ENCODE assay signal across 33 cellular contexts in the genomic region with DNA sequence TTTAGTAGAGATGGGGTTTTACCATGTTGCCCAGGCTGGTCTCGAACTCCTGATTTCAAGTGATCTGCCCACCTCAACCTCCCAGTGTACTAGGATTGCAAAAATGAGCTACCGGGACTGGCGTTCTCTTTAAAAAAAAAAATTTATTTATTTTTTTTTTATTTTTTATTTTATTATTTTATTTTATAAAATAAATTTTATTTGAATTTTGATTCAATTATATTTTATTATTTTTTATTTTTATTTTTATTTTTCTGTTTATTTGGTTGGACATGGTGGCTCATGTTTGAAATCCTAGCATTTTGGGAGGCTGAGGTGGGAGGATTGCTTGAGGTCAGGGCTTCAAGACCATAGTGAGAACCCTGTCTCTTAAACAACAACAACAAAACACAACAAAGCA.
"Had no signal": no experiment of that assay in that cellular context is flagged by ENCODE, and none has a peak within 500 bp of the region (broad histone marks: within the 10 kb centered on the region; RNA-seq: fewer than 3 reads in every experiment).

No MANE protein-coding gene starts in this region.

- DNase-seq: activated CD4-positive, alpha-beta memory T cell treated with anti-CD3 and anti-CD28 coated beads, Interleukin-2, amount 10 ng/mL, durations not matched to agents 7 days and 5 days; activated CD4-positive, alpha-beta T cell treated with anti-CD3 and anti-CD28 coated beads for 1 hour; activated CD4-positive, alpha-beta T cell treated with anti-CD3 and anti-CD28 coated beads for 36 hours; activated CD4-positive, alpha-beta T cell treated with anti-CD3 and anti-CD28 coated beads for 48 hours; activated CD4-positive, alpha-beta T cell treated with anti-CD3 and anti-CD28 coated beads, Interleukin-2, amount 10 ng/mL, durations not matched to agents 7 days and 5 days; activated CD4-positive, alpha-beta T cell treated with anti-CD3 and anti-CD28 coated beads, Interleukin-2, amount 50 U/mL, for 48 hours; activated CD4-positive, CD25-positive, alpha-beta regulatory T cell; activated CD8-positive, alpha-beta memory T cell treated with anti-CD3 and anti-CD28 coated beads for 24 hours; activated CD8-positive, alpha-beta memory T cell treated with anti-CD3 and anti-CD28 coated beads, Interleukin-2, amount 10 ng/mL, durations not matched to agents 7 days and 5 days; activated CD8-positive, alpha-beta memory T cell treated with anti-CD3 and anti-CD28 coated beads, Interleukin-2, amount 50 U/mL, for 48 hours; activated CD8-positive, alpha-beta T cell treated with anti-CD3 and anti-CD28 coated beads, Interleukin-2, amount 10 ng/mL, durations not matched to agents 7 days and 5 days; activated effector memory CD4-positive, alpha-beta T cell treated with anti-CD3 and anti-CD28 coated beads, Interleukin-2, amount 50 U/mL, for 16 hours; activated gamma-delta T cell treated with Interleukin-2 at 50 U/mL for 16 hours; activated naive CD4-positive, alpha-beta T cell; activated naive CD4-positive, alpha-beta T cell treated with anti-CD3 and anti-CD28 coated beads for 36 hours; activated naive CD4-positive, alpha-beta T cell treated with anti-CD3 and anti-CD28 coated beads, Interleukin-2, amount 50 U/mL, for 16 hours; activated naive CD8-positive, alpha-beta T cell treated with anti-CD3 and anti-CD28 coated beads for 36 hours; activated T-cell treated with anti-CD3 and anti-CD28 coated beads, Interleukin-2, amount 50 U/mL, for 1 hour; activated T-cell treated with anti-CD3 and anti-CD28 coated beads, Interleukin-2, amount 50 U/mL, for 4 hours; activated T-cell treated with anti-CD3 and anti-CD28 coated beads, Interleukin-2, amount 50 U/mL, for 72 hours; adrenal gland; amniotic stem cell; anterior cingulate cortex; caudate nucleus; cerebellar nuclear complex; T-helper 1 cell; T-helper 2 cell; T-helper 9 cell had no signal

- FAIRE-seq: bronchial epithelial cell, TTC549 had no signal

- ATAC-seq: activated CD4-positive, alpha-beta T cell treated with anti-CD3 and anti-CD28 coated beads for 36 hours; activated CD4-positive, CD25-positive, alpha-beta regulatory T cell treated with anti-CD3 and anti-CD28 coated beads, Interleukin-2, amount 50 U/mL, for 24 hours; activated CD8-positive, alpha-beta memory T cell treated with anti-CD3 and anti-CD28 coated beads, Interleukin-2, amount 10 ng/mL, durations not matched to agents 7 days and 5 days; activated CD8-positive, alpha-beta T cell treated with anti-CD3 and anti-CD28 coated beads, Interleukin-2, amount 10 ng/mL, durations not matched to agents 7 days and 5 days; activated naive CD4-positive, alpha-beta T cell treated with anti-CD3 and anti-CD28 coated beads, Interleukin-2, amount 50 U/mL, for 72 hours; activated T-cell treated with anti-CD3 and anti-CD28 coated beads, Interleukin-2, amount 50 U/mL, for 4 hours; activated T-cell treated with anti-CD3 and anti-CD28 coated beads, Interleukin-2, amount 50 U/mL, for 72 hours; activated T-helper 17 cell treated with anti-CD3 and anti-CD28 coated beads, Interleukin-2, amount 50 U/mL, for 72 hours had no signal
